8 cellular contexts compared by ENCODE assay signal in the genomic region with DNA sequence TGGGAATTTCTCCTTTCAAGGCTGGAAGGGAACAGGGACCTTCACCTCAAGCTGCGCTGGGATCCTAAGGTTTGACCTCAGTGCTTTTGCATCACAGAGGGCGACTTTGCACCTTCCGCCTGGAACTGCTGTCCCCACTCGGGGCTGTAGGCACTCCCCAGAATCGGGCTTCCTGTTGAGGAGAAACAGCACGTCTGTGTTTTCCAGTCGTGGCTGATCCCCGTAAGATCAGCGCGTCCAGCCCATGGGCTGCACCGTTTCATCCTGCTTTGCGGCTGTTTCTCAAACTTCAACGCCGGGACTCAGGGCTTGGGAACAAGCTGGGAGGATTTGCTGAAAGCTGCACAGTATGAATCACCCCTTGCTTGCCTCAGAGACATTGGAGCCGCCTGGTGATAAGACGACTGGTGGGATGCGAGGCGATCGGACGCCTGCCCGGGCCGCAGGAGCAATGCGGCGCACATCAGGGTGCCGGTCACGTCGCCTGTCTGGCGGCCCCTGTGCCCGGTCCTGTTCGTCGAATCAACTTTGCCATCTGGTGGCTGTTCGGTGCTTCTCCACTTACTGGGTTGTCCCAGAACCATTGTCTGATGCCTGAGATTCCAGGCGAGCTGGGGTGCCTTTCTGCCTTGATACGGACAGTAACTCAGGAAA. TPM values are rescaled to one million over a fixed set of nuclear protein-coding genes. Genes with fewer than 3 reads are reported as not detected.
DNase-seq lines count a peak whose midpoint lies in the region; ATAC-seq and TF ChIP-seq lines count a peak whose summit lies in the region.

No MANE protein-coding gene starts in this region.

- peak; percentile 9 for TF ChIP-seq CTCF in epithelial cell of esophagus (IDR thresholded peaks at IDR 0.05; ENCODE audit: insufficient read depth, low read depth, low read length, missing control alignments)

- no peak overlapping the region for H3K4me3 ChIP-seq in epithelial cell of esophagus (ENCODE audit: low read length)
- H3K4me3 ChIP-seq in CD4-positive, alpha-beta memory T cell (ENCODE audit: low read length in 2 of 2) = no peak overlapping the region

- peak; percentile 31 for DNase-seq in stimulated activated CD4-positive, alpha-beta T cell treated with anti-CD3 and anti-CD28 coated beads, Interleukin-15, amount 100 ng/mL, for 24 hours
- DNase-seq in stimulated activated CD4-positive, alpha-beta T cell treated with anti-CD3 and anti-CD28 coated beads, Interleukin-12 subunit alpha, Interleukin-12 subunit beta, amount 100 ng/mL, for 4 hours = no peak
- no peak for DNase-seq in epithelial cell of esophagus (ENCODE audit: low read depth)
- DNase-seq in midbrain (lab: John Stamatoyannopoulos, UW) = peak; percentile 81
- no peak for DNase-seq in CD4-positive, alpha-beta memory T cell
- DNase-seq in activated CD4-positive, alpha-beta T cell treated with anti-CD3 and anti-CD28 coated beads, Interleukin-2, amount 50 U/mL, for 4 hours = no peak

- H3K9me3 ChIP-seq in CD4-positive, alpha-beta memory T cell (ENCODE audit: control insufficient read depth in 1 of 2, low read length in 2 of 2) = no peaks in the 10 kb centered on the region

- ATAC-seq in GM18505 (IDR thresholded peaks at IDR 0.05; ENCODE audit: unreplicated experiment) (no peak), HG03175 (IDR thresholded peaks at IDR 0.05; ENCODE audit: unreplicated experiment) (no peak)

- no peak overlapping the region for H3K27ac Mint-ChIP-seq in CD4-positive, alpha-beta memory T cell

- CTCF ChIA-PET in CD4-positive, alpha-beta memory T cell (lab: Charles Lee; ENCODE audit: partially characterized antibody) = no interaction called here

- H3K27me3 ChIP-seq in CD4-positive, alpha-beta memory T cell (ENCODE audit: insufficient read depth, low read length) = no peaks in the 10 kb centered on the region

- no peak for TF ChIP-seq POLR2A in GM18505 (IDR thresholded peaks at IDR 0.05; ENCODE audit: borderline replicate concordance, extremely low read depth, insufficient read depth, insufficient read length)

- H3K4me1 Mint-ChIP-seq in CD4-positive, alpha-beta memory T cell = no peaks in the 10 kb centered on the region

- H3K36me3 ChIP-seq in CD4-positive, alpha-beta memory T cell (ENCODE audit: insufficient read depth, low read length) = no peaks in the 10 kb centered on the region

- H3K36me3 Mint-ChIP-seq in CD4-positive, alpha-beta memory T cell = no peaks in the 10 kb centered on the region

- H3K4me1 ChIP-seq in CD4-positive, alpha-beta memory T cell (ENCODE audit: insufficient read depth, low read length) = no peaks in the 10 kb centered on the region

- POLR2A ChIA-PET in CD4-positive, alpha-beta memory T cell (lab: Charles Lee; ENCODE audit: partially characterized antibody) = no interaction called here

- intact Hi-C loops in CD4-positive, alpha-beta memory T cell (cut with micrococcal nuclease) = no loop called here

- H3K27me3 Mint-ChIP-seq in CD4-positive, alpha-beta memory T cell = peaks cover 14 to 17% of the 10 kb centered on the region in 2 donors

- H3K27ac ChIP-seq in CD4-positive, alpha-beta memory T cell (ENCODE audit: low read depth, low read length) = no peak overlapping the region

- peaks cover 0 to 2% (median 0%) of the 10 kb centered on the region in 8 donors for H3K9me3 Mint-ChIP-seq in CD4-positive, alpha-beta memory T cell

- no peak overlapping the region for H3K4me3 Mint-ChIP-seq in CD4-positive, alpha-beta memory T cell

RNA-seq across cellular contexts. Expression of a gene that starts 53.6 kb away (rescaled TPM):
- not detected for total RNA-seq in CD4-positive, alpha-beta memory T cell
- not detected for polyA plus RNA-seq in CD4-positive, alpha-beta memory T cell

Comparison
In these comparisons a context has a peak if more than half of its experiments do, and no peak if none do; other contexts are left out.
1. DNase-seq: peak in stimulated activated CD4-positive, alpha-beta T cell treated with anti-CD3 and anti-CD28 coated beads, Interleukin-15, amount 100 ng/mL, for 24 hours (single experiment) and midbrain (single experiment); none in stimulated activated CD4-positive, alpha-beta T cell treated with anti-CD3 and anti-CD28 coated beads, Interleukin-12 subunit alpha, Interleukin-12 subunit beta, amount 100 ng/mL, for 4 hours (single experiment), epithelial cell of esophagus (single experiment), CD4-positive, alpha-beta memory T cell (0 of 5) and activated CD4-positive, alpha-beta T cell treated with anti-CD3 and anti-CD28 coated beads, Interleukin-2, amount 50 U/mL, for 4 hours (0 of 2).